1 cellular context compared by ENCODE assay signal in the genomic region with DNA sequence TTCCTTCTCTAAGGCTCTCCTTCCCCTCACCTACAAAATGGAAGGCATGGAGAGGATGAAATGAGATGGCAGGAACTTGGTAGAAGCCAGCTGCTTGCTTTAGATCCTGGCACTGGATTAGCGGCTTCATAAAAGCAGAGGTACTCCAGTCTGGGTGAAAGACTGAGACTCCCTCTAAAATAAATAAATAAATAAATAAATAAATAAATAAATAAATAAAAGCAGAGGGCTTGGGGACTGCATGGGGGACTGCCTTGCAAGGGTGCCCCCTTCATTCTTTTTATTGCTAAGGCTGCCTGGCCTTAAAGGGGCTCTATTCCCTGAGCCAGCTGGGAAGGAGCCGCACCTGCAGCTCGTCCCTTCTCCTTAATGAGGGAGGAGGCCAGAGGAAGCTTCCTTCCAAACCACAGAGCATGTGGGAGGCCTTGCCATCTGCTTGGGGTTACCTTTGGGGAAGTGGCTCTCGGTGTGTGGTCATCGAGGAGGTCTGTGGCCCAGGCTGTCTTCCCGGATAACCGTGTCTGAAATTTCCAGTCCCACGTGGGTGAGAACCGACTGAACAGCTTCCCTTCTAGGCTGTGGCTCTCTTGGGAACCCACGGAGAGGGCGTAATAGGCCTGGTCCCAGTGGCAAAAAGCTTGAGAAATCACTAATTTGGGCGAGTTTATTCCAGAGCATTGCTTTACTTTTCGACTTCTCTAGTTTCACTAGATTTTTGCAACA.
TF ChIP-seq lines count a peak whose summit lies in the region.

No MANE protein-coding gene starts in this region.

TF ChIP-seq in WTC11, 78 proteins besides CTCF, POLR2A, EP300 and RAD21 (continued from another document):
- TF ChIP-seq, protein P1, sequence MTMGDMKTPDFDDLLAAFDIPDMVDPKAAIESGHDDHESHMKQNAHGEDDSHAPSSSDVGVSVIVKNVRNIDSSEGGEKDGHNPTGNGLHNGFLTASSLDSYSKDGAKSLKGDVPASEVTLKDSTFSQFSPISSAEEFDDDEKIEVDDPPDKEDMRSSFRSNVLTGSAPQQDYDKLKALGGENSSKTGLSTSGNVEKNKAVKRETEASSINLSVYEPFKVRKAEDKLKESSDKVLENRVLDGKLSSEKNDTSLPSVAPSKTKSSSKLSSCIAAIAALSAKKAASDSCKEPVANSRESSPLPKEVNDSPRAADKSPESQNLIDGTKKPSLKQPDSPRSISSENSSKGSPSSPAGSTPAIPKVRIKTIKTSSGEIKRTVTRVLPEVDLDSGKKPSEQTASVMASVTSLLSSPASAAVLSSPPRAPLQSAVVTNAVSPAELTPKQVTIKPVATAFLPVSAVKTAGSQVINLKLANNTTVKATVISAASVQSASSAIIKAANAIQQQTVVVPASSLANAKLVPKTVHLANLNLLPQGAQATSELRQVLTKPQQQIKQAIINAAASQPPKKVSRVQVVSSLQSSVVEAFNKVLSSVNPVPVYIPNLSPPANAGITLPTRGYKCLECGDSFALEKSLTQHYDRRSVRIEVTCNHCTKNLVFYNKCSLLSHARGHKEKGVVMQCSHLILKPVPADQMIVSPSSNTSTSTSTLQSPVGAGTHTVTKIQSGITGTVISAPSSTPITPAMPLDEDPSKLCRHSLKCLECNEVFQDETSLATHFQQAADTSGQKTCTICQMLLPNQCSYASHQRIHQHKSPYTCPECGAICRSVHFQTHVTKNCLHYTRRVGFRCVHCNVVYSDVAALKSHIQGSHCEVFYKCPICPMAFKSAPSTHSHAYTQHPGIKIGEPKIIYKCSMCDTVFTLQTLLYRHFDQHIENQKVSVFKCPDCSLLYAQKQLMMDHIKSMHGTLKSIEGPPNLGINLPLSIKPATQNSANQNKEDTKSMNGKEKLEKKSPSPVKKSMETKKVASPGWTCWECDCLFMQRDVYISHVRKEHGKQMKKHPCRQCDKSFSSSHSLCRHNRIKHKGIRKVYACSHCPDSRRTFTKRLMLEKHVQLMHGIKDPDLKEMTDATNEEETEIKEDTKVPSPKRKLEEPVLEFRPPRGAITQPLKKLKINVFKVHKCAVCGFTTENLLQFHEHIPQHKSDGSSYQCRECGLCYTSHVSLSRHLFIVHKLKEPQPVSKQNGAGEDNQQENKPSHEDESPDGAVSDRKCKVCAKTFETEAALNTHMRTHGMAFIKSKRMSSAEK (CRISPR knock-in tag; IDR thresholded peaks at IDR 0.05; ENCODE audit: borderline replicate concordance), result no peak
- TF ChIP-seq OVOL2 (CRISPR knock-in tag; IDR thresholded peaks at IDR 0.05; ENCODE audit: borderline replicate concordance), result no peak
- no peak for TF ChIP-seq ZNF219 (CRISPR knock-in tag; IDR thresholded peaks at IDR 0.05; ENCODE audit: borderline replicate concordance)
- no peak for TF ChIP-seq NR2C2 (CRISPR knock-in tag; IDR thresholded peaks at IDR 0.05)
- TF ChIP-seq, protein P2, sequence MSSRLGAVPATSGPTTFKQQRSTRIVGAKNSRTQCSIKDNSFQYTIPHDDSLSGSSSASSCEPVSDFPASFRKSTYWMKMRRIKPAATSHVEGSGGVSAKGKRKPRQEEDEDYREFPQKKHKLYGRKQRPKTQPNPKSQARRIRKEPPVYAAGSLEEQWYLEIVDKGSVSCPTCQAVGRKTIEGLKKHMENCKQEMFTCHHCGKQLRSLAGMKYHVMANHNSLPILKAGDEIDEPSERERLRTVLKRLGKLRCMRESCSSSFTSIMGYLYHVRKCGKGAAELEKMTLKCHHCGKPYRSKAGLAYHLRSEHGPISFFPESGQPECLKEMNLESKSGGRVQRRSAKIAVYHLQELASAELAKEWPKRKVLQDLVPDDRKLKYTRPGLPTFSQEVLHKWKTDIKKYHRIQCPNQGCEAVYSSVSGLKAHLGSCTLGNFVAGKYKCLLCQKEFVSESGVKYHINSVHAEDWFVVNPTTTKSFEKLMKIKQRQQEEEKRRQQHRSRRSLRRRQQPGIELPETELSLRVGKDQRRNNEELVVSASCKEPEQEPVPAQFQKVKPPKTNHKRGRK (CRISPR knock-in tag; IDR thresholded peaks at IDR 0.05; ENCODE audit: borderline replicate concordance), result no peak
- TF ChIP-seq, protein P3, sequence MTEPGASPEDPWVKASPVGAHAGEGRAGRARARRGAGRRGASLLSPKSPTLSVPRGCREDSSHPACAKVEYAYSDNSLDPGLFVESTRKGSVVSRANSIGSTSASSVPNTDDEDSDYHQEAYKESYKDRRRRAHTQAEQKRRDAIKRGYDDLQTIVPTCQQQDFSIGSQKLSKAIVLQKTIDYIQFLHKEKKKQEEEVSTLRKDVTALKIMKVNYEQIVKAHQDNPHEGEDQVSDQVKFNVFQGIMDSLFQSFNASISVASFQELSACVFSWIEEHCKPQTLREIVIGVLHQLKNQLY (CRISPR knock-in tag; IDR thresholded peaks at IDR 0.05), result no peak
- TF ChIP-seq, protein P4, sequence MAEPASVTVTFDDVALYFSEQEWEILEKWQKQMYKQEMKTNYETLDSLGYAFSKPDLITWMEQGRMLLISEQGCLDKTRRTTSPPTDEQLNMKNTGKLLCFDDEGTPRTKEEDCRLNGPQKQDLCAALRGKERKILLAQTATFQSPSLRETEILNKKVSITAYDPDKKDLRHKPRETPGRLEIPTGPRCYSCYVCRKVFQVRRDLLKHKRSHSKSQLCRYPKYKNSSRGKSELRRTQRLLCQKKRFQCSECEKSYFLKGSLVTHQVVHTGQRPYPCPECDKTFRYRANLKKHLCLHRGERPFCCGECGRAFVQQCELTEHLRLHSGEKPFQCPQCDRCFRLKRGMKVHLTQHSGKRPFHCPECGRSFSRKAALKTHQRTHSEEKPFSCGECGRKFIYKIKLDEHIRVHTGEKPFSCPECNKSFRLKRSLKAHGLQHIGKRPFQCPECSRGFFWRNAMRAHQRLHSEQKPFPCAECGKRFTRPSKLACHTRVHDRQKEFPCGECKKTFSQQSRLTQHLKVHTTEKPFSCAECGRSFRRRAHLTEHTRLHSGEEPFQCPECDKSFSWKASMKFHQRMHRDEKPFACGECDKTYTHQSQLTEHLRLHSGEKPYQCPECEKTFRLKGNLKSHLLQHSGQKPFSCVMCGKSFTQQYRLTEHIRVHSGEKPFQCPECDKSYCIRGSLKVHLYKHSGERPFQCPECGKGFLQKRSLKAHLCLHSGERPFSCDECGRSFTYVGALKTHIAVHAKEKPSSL (CRISPR knock-in tag; conservative IDR thresholded peaks at IDR 0.05), result no peak
- no peak for TF ChIP-seq ZNF416 (CRISPR knock-in tag; IDR thresholded peaks at IDR 0.05)
- TF ChIP-seq, protein P5, sequence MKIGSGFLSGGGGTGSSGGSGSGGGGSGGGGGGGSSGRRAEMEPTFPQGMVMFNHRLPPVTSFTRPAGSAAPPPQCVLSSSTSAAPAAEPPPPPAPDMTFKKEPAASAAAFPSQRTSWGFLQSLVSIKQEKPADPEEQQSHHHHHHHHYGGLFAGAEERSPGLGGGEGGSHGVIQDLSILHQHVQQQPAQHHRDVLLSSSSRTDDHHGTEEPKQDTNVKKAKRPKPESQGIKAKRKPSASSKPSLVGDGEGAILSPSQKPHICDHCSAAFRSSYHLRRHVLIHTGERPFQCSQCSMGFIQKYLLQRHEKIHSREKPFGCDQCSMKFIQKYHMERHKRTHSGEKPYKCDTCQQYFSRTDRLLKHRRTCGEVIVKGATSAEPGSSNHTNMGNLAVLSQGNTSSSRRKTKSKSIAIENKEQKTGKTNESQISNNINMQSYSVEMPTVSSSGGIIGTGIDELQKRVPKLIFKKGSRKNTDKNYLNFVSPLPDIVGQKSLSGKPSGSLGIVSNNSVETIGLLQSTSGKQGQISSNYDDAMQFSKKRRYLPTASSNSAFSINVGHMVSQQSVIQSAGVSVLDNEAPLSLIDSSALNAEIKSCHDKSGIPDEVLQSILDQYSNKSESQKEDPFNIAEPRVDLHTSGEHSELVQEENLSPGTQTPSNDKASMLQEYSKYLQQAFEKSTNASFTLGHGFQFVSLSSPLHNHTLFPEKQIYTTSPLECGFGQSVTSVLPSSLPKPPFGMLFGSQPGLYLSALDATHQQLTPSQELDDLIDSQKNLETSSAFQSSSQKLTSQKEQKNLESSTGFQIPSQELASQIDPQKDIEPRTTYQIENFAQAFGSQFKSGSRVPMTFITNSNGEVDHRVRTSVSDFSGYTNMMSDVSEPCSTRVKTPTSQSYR (CRISPR knock-in tag; IDR thresholded peaks at IDR 0.05), result no peak
- TF ChIP-seq EMX1 (CRISPR knock-in tag; IDR thresholded peaks at IDR 0.05), result no peak
- TF ChIP-seq, protein P6, sequence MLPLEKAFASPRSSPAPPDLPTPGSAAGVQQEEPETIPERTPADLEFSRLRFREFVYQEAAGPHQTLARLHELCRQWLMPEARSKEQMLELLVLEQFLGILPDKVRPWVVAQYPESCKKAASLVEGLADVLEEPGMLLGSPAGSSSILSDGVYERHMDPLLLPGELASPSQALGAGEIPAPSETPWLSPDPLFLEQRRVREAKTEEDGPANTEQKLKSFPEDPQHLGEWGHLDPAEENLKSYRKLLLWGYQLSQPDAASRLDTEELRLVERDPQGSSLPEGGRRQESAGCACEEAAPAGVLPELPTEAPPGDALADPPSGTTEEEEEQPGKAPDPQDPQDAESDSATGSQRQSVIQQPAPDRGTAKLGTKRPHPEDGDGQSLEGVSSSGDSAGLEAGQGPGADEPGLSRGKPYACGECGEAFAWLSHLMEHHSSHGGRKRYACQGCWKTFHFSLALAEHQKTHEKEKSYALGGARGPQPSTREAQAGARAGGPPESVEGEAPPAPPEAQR (CRISPR knock-in tag; IDR thresholded peaks at IDR 0.05), result no peak
